ENCODE assay signal across 21 cellular contexts in the genomic region with DNA sequence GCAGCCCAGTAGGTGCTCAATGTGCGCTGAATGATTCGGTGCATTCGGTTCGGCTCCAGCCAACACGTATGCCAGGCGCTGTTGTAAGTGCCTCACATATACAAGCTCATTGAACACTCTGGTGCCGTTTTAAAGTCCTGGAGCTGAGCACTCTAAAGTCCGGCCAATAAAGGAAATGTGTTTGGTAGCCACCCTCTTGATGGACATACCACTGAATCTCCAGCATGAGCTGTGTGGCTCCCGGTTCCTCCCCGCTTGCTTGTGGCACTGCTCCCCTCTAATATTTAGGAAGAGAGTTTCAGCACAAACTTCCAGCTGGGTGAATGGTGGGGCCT.
DNase-seq lines count a peak whose midpoint lies in the region; ATAC-seq and TF ChIP-seq lines count a peak whose summit lies in the region.
"Had no signal": no experiment of that assay in that cellular context is flagged by ENCODE, and none has a peak within 500 bp of the region (broad histone marks: within the 10 kb centered on the region; RNA-seq: fewer than 3 reads in every experiment).

No MANE protein-coding gene starts in this region.

- no peak overlapping the region for H3K4me3 Mint-ChIP-seq in endodermal cell
- H3K4me3 Mint-ChIP-seq in mesothelial cell of epicardium = no peak overlapping the region
- H3K4me3 Mint-ChIP-seq in activated CD4-positive, alpha-beta T cell treated with anti-CD3 and anti-CD28 coated beads, Interleukin-2, amount 10 ng/mL, durations not matched to agents 7 days and 5 days = no peak overlapping the region
- H3K4me3 Mint-ChIP-seq: IgD-negative memory B cell had no signal

- peaks cover 11% of the 10 kb centered on the region for H3K27me3 Mint-ChIP-seq in endodermal cell (ENCODE audit: insufficient read depth)
- H3K27me3 Mint-ChIP-seq in mesothelial cell of epicardium (ENCODE audit: low read depth) = peaks cover 10% of the 10 kb centered on the region
- peaks cover 3% of the 10 kb centered on the region for H3K27me3 Mint-ChIP-seq in activated CD4-positive, alpha-beta T cell treated with anti-CD3 and anti-CD28 coated beads, Interleukin-2, amount 10 ng/mL, durations not matched to agents 7 days and 5 days

- H3K4me1 ChIP-seq in endodermal cell (ENCODE audit: control insufficient read depth, insufficient read depth, low read length) = no peaks in the 10 kb centered on the region
- H3K4me1 ChIP-seq: parathyroid adenoma, testis had no signal

- no peaks in the 10 kb centered on the region for H3K9me3 ChIP-seq in endodermal cell (ENCODE audit: control insufficient read depth, low read length)
- H3K9me3 ChIP-seq: gastrocnemius medialis, testis had no signal

- H3K9me3 Mint-ChIP-seq in endodermal cell = no peaks in the 10 kb centered on the region
- H3K9me3 Mint-ChIP-seq in mesothelial cell of epicardium = peaks cover under 1% of the 10 kb centered on the region
- H3K9me3 Mint-ChIP-seq in activated CD4-positive, alpha-beta T cell treated with anti-CD3 and anti-CD28 coated beads, Interleukin-2, amount 10 ng/mL, durations not matched to agents 7 days and 5 days = no peaks in the 10 kb centered on the region

- no peak overlapping the region for H3K27ac ChIP-seq in endodermal cell (ENCODE audit: low read depth, low read length)
- H3K27ac ChIP-seq: gastrocnemius medialis, parathyroid adenoma, testis, WERI-Rb-1 had no signal

- H3K27ac Mint-ChIP-seq in endodermal cell (no peak overlapping the region), mesothelial cell of epicardium (peak overlapping the region; percentile 16)
- no peak overlapping the region for H3K27ac Mint-ChIP-seq in activated CD4-positive, alpha-beta T cell treated with anti-CD3 and anti-CD28 coated beads, Interleukin-2, amount 10 ng/mL, durations not matched to agents 7 days and 5 days
- H3K27ac Mint-ChIP-seq: IgD-negative memory B cell, naive B cell had no signal

- no peaks in the 10 kb centered on the region for H3K27me3 ChIP-seq in endodermal cell (ENCODE audit: control insufficient read depth, insufficient read depth, low read length, poor library complexity, severe bottlenecking)
- H3K27me3 ChIP-seq: gastrocnemius medialis, testis had no signal

- no peaks in the 10 kb centered on the region for H3K36me3 ChIP-seq in endodermal cell (ENCODE audit: control insufficient read depth, insufficient read depth, low read length)
- H3K36me3 ChIP-seq: gastrocnemius medialis, WERI-Rb-1 had no signal

- H3K9ac ChIP-seq in endodermal cell (ENCODE audit: extremely low read depth, low read length, poor library complexity, severe bottlenecking) = no peak overlapping the region
- H3K9ac ChIP-seq: parathyroid adenoma had no signal

- peak; percentile 27 for ATAC-seq in Right ventricle myocardium superior (ENCODE audit: poor library complexity)
- ATAC-seq in Right ventricle myocardium inferior = no peak
- no peak for ATAC-seq in GM19467 (IDR thresholded peaks at IDR 0.05; ENCODE audit: unreplicated experiment)

- WGBS in endodermal cell (ENCODE audit: insufficient coverage in 1 of 2, insufficient read length in 1 of 2), 2 experiments = 94 to 97% methylated on average over 8 to 10 of the region's 10 CpGs

- POLR2A ChIA-PET in activated CD4-positive, alpha-beta T cell treated with anti-CD3 and anti-CD28 coated beads, Interleukin-2, amount 10 ng/mL, durations not matched to agents 7 days and 5 days (lab: Charles Lee) = no interaction called here

- intact Hi-C loops in Right ventricle myocardium superior (cut with DNase I) = loop anchor here (5.0 kb wide), 1 partner anchor 74 kb away; no protein-coding TSS in a partner anchor
- intact Hi-C loops in Right ventricle myocardium inferior (cut with DNase I) = no loop called here

- DNase-seq in Right ventricle myocardium superior = no peak
- DNase-seq in Right ventricle myocardium inferior (ENCODE audit: missing footprints) = no peak
- peak; percentile 20 for DNase-seq in endodermal cell
- no peak for DNase-seq in mesothelial cell of epicardium (ENCODE audit: low spot score in 2 of 2, unreplicated experiment in 2 of 2)
- no peak for DNase-seq in GM19238 (ENCODE audit: insufficient read length, low spot score)
- no peak for DNase-seq in activated CD4-positive, alpha-beta T cell treated with anti-CD3 and anti-CD28 coated beads, Interleukin-2, amount 10 ng/mL, durations not matched to agents 7 days and 5 days
- DNase-seq in mesenteric fat pad (ENCODE audit: low spot score) = no peak
- DNase-seq: activated CD4-positive, alpha-beta T cell treated with anti-CD3 and anti-CD28 coated beads, Interleukin-2, amount 50 U/mL, for 48 hours; activated naive CD4-positive, alpha-beta T cell treated with Interleukin-2 at 50 U/mL for 16 hours; activated T-cell treated with anti-CD3 and anti-CD28 coated beads, Interleukin-2, amount 50 U/mL, for 1 hour; gastrocnemius medialis; MM.1S; naive B cell; NCI-H2227 treated with DMSO at 0.1 percent for 48 hours; RPMI8226; T-helper 1 cell; testis had no signal

- TF ChIP-seq CTCF in endodermal cell (conservative IDR thresholded peaks at IDR 0.05) (no peak), mesothelial cell of epicardium (IDR thresholded peaks at IDR 0.05; ENCODE audit: unreplicated experiment) (no peak)

- H3K4me1 Mint-ChIP-seq in endodermal cell (no peaks in the 10 kb centered on the region), mesothelial cell of epicardium (peaks cover 18% of the 10 kb centered on the region)
- H3K4me1 Mint-ChIP-seq in activated CD4-positive, alpha-beta T cell treated with anti-CD3 and anti-CD28 coated beads, Interleukin-2, amount 10 ng/mL, durations not matched to agents 7 days and 5 days = no peaks in the 10 kb centered on the region
- H3K4me1 Mint-ChIP-seq: IgD-negative memory B cell had no signal

- no peak overlapping the region for H3K4me3 ChIP-seq in endodermal cell (ENCODE audit: low read length)
- H3K4me3 ChIP-seq: gastrocnemius medialis, testis had no signal

- H3K36me3 Mint-ChIP-seq in endodermal cell (ENCODE audit: low read depth) (no peaks in the 10 kb centered on the region), mesothelial cell of epicardium (no peaks in the 10 kb centered on the region)
- no peaks in the 10 kb centered on the region for H3K36me3 Mint-ChIP-seq in activated CD4-positive, alpha-beta T cell treated with anti-CD3 and anti-CD28 coated beads, Interleukin-2, amount 10 ng/mL, durations not matched to agents 7 days and 5 days (ENCODE audit: low read depth)

- CTCF ChIA-PET in activated CD4-positive, alpha-beta T cell treated with anti-CD3 and anti-CD28 coated beads, Interleukin-2, amount 10 ng/mL, durations not matched to agents 7 days and 5 days (lab: Charles Lee) = interaction anchor here (0.6 kb wide), 1 partner anchor 8 kb away, joined by 4 read pairs; no protein-coding TSS in a partner anchor
